25 cellular contexts compared by ENCODE assay signal in genomic region chr2:23019476-23019875, GRCh38.
"Had no signal": no experiment of that assay in that cellular context is flagged by ENCODE, and none has a peak within 500 bp of the region (broad histone marks: within the 10 kb centered on the region; RNA-seq: fewer than 3 reads in every experiment).

No MANE protein-coding gene starts in this region.

- H3K36me3 ChIP-seq: esophagus muscularis mucosa, gastroesophageal sphincter, neutrophil, right lobe of liver, suprapubic skin, thyroid gland, upper lobe of right lung had no signal

- ATAC-seq: gastroesophageal sphincter; left colon; left ventricle myocardium superior; psoas muscle; right lobe of liver; stimulated activated effector memory CD8-positive, alpha-beta T cell treated with anti-CD3 and anti-CD28 coated beads, Interleukin-12 subunit alpha, Interleukin-12 subunit beta, amount 100 ng/mL, for 72 hours; stimulated activated naive CD8-positive, alpha-beta T cell treated with anti-CD3 and anti-CD28 coated beads, Interleukin-15, Interleukin-2, amounts not matched to agents 100 U/mL and 50 U/mL, for 24 hours; upper lobe of right lung had no signal

- H3K27ac ChIP-seq: dorsolateral prefrontal cortex, epithelial cell of prostate, esophagus muscularis mucosa, gastroesophageal sphincter, neutrophil, psoas muscle, right lobe of liver, suprapubic skin, thyroid gland, upper lobe of right lung had no signal

- H3K4me3 ChIP-seq: dorsolateral prefrontal cortex, esophagus muscularis mucosa, gastroesophageal sphincter, lung, psoas muscle, right lobe of liver, suprapubic skin, thyroid gland, upper lobe of right lung had no signal

- H3K4me1 ChIP-seq: esophagus muscularis mucosa, gastroesophageal sphincter, psoas muscle, right lobe of liver, suprapubic skin, thyroid gland, upper lobe of right lung had no signal

- H3K9me3 Mint-ChIP-seq: nephron had no signal

- H3K4me3 Mint-ChIP-seq: naive B cell; nephron; stimulated activated effector memory CD8-positive, alpha-beta T cell treated with anti-CD3 and anti-CD28 coated beads, Interleukin-12 subunit alpha, Interleukin-12 subunit beta, amount 100 ng/mL, for 72 hours had no signal

- H3K27ac Mint-ChIP-seq: naive B cell; nephron; stimulated activated effector memory CD8-positive, alpha-beta T cell treated with anti-CD3 and anti-CD28 coated beads, Interleukin-12 subunit alpha, Interleukin-12 subunit beta, amount 100 ng/mL, for 72 hours had no signal

- DNase-seq: cortex of kidney; dorsolateral prefrontal cortex; effector CD8-positive, alpha-beta T cell; glutamatergic neuron; left colon; left ventricle myocardium superior; mesenchymal stem cell; naive B cell; psoas muscle; retina; right lobe of liver; stimulated activated CD4-positive, alpha-beta T cell treated with anti-CD3 and anti-CD28 coated beads, Interleukin-4, amount 100 ng/mL, for 1 hour; stimulated activated CD8-positive, alpha-beta memory T cell treated with anti-CD3 and anti-CD28 coated beads, Interleukin-4, amount 100 ng/mL, for 48 hours; stimulated activated naive CD8-positive, alpha-beta T cell treated with anti-CD3 and anti-CD28 coated beads, Interleukin-15, Interleukin-2, amounts not matched to agents 100 U/mL and 50 U/mL, for 24 hours; thyroid gland; upper lobe of right lung had no signal

- FAIRE-seq: endometrium had no signal

- H3K4me1 Mint-ChIP-seq: naive B cell; stimulated activated effector memory CD8-positive, alpha-beta T cell treated with anti-CD3 and anti-CD28 coated beads, Interleukin-12 subunit alpha, Interleukin-12 subunit beta, amount 100 ng/mL, for 72 hours had no signal

- H3K36me3 Mint-ChIP-seq: naive B cell; stimulated activated effector memory CD8-positive, alpha-beta T cell treated with anti-CD3 and anti-CD28 coated beads, Interleukin-12 subunit alpha, Interleukin-12 subunit beta, amount 100 ng/mL, for 72 hours had no signal

- H3K27me3 ChIP-seq: esophagus muscularis mucosa, gastroesophageal sphincter, neutrophil, right lobe of liver, suprapubic skin, thyroid gland, upper lobe of right lung had no signal

- H3K9me3 ChIP-seq: esophagus muscularis mucosa, gastroesophageal sphincter, neutrophil, psoas muscle, right lobe of liver, suprapubic skin, thyroid gland, upper lobe of right lung had no signal
